In genomic region chr17:82021728-82022309, GRCh38 we compare ENCODE assay signal across 2 cellular contexts.
TF ChIP-seq lines count a peak whose summit lies in the region.

No MANE protein-coding gene starts in this region.

TF ChIP-seq in GM12891, 5 proteins besides CTCF, POLR2A, EP300 and RAD21:
- TF ChIP-seq POU2F2 (IDR thresholded peaks at IDR 0.05; ENCODE audit: low read depth, low read length) (no peak), PAX5 (IDR thresholded peaks at IDR 0.05; ENCODE audit: insufficient read depth, low read length, severe bottlenecking) (no peak), SPI1 (IDR thresholded peaks at IDR 0.05; ENCODE audit: low read depth, low read length) (no peak), TAF1 (IDR thresholded peaks at IDR 0.05; ENCODE audit: low read depth, low read length) (no peak), POLR2AphosphoS5 (IDR thresholded peaks at IDR 0.05; ENCODE audit: low read depth, low read length) (no peak)

TF ChIP-seq in endothelial cell of umbilical vein, 7 proteins besides CTCF, POLR2A, EP300 and RAD21:
- no peak for TF ChIP-seq MAX (IDR thresholded peaks at IDR 0.05; ENCODE audit: insufficient read depth, insufficient read length)
- TF ChIP-seq FOS (IDR thresholded peaks at IDR 0.05; ENCODE audit: borderline replicate concordance, insufficient read depth, low read length) = no peak
- TF ChIP-seq EZH2 (IDR thresholded peaks at IDR 0.05; ENCODE audit: borderline replicate concordance, low read depth, low read length, severe bottlenecking) = no peak
- no peak for TF ChIP-seq JUN (IDR thresholded peaks at IDR 0.05; ENCODE audit: borderline replicate concordance, insufficient read depth, insufficient read length, low read depth)
- TF ChIP-seq MYC (IDR thresholded peaks at IDR 0.05; ENCODE audit: low read depth, low read length) = no peak
- no peak for TF ChIP-seq GATA2 (IDR thresholded peaks at IDR 0.05; ENCODE audit: insufficient read depth, insufficient read length, low read depth, low read length)
